ENCODE assay signal across 8 cellular contexts in genomic region chr6:84227044-84227433, GRCh38. TPM values are rescaled to one million over a fixed set of nuclear protein-coding genes. Genes with fewer than 3 reads are reported as not detected.
DNase-seq lines count a peak whose midpoint lies in the region; ATAC-seq and TF ChIP-seq lines count a peak whose summit lies in the region.

No MANE protein-coding gene starts in this region.

- no peaks in the 10 kb centered on the region for H4K20me1 ChIP-seq in Karpas-422 (ENCODE audit: insufficient read depth, low read depth, low read length)

- H3K9me3 ChIP-seq in AG04450 (ENCODE audit: control insufficient read depth, insufficient read depth, low read length) (no peaks in the 10 kb centered on the region), Karpas-422 (ENCODE audit: low read length) (no peaks in the 10 kb centered on the region), colonic mucosa (no peaks in the 10 kb centered on the region), mucosa of descending colon (no peaks in the 10 kb centered on the region)

- TF ChIP-seq CTCF in AG04450 (IDR thresholded peaks at IDR 0.05; ENCODE audit: low read depth, low read length) (no peak), colonic mucosa (IDR thresholded peaks at IDR 0.05) (no peak), mucosa of descending colon (IDR thresholded peaks at IDR 0.05) (no peak)

- peaks cover 20% of the 10 kb centered on the region for H3K79me2 ChIP-seq in Karpas-422 (ENCODE audit: low read length)

- H3K36me3 ChIP-seq in Karpas-422 (ENCODE audit: insufficient read depth, low read length) (no peaks in the 10 kb centered on the region), colonic mucosa (no peaks in the 10 kb centered on the region), mucosa of descending colon (ENCODE audit: low read depth) (no peaks in the 10 kb centered on the region)

- H3K4me3 ChIP-seq in AG04450 (ENCODE audit: low read depth, low read length) = peak overlapping the region; percentile 96
- H3K4me3 ChIP-seq in Karpas-422 (ENCODE audit: low read length) = peak overlapping the region; percentile 91
- H3K4me3 ChIP-seq in colonic mucosa = peak overlapping the region; percentile 56
- H3K4me3 ChIP-seq in mucosa of descending colon = peak overlapping the region; percentile 48

- peak overlapping the region; percentile 83 for H3K9ac ChIP-seq in Karpas-422 (ENCODE audit: low read length)
- peak overlapping the region; percentile 46 to 58 for H3K9ac ChIP-seq in colonic mucosa (ENCODE audit: low read depth in 2 of 2, low read length in 2 of 2)

- peak overlapping the region; percentile 93 for H3K4me2 ChIP-seq in Karpas-422 (ENCODE audit: low read depth, low read length, poor library complexity, severe bottlenecking)

- peaks cover 17% of the 10 kb centered on the region for H3K4me1 ChIP-seq in Karpas-422 (ENCODE audit: low read length)
- no peaks in the 10 kb centered on the region for H3K4me1 ChIP-seq in colonic mucosa
- H3K4me1 ChIP-seq in mucosa of descending colon (ENCODE audit: low read depth) = no peaks in the 10 kb centered on the region

- DNase-seq in AG04450 (ENCODE audit: low read depth, low spot score) = no peak
- DNase-seq in Karpas-422 = peak; percentile 47
- DNase-seq in colonic mucosa = no peak
- DNase-seq in mucosa of descending colon = peak in 1 of 3 donors; percentile 10
- no peak for DNase-seq in hepatic stellate cell (ENCODE audit: low spot score)
- no peak for DNase-seq in NCI-H526 treated with DMSO at 0.1 percent for 48 hours (lab: John Stamatoyannopoulos, UW)
- DNase-seq in LoVo (ENCODE audit: low spot score) = no peak

- H3K27me3 ChIP-seq in AG04450 (ENCODE audit: control insufficient read depth, insufficient read depth, low read length) (no peaks in the 10 kb centered on the region), Karpas-422 (ENCODE audit: low read length) (0 out of 2 replicates have a peak, but pooled peaks cover 2% of the 10 kb centered on the region), colonic mucosa (no peaks in the 10 kb centered on the region)

- peak overlapping the region; percentile 98 for H2AFZ ChIP-seq in Karpas-422 (ENCODE audit: low read length)

- POLR2A ChIA-PET in AG04450 (lab: Yijun Ruan, JAX) = no interaction called here

- CTCF ChIA-PET in AG04450 (lab: Charles Lee) = interaction anchor here (0.9 to 4.2 kb wide), 12 partner anchors 10 to 1096 kb away, joined by 3 to 37 read pairs (median 4); partner anchors contain the start of gene CYB5R4

- ATAC-seq in GM19463 (IDR thresholded peaks at IDR 0.05; ENCODE audit: unreplicated experiment) = peak; percentile 3
- peak; percentile 35 for ATAC-seq in mucosa of descending colon

- intact Hi-C loops in colonic mucosa (cut with DNase I) = loop anchor here (10.0 kb wide), 1 partner anchor 612 kb away; no protein-coding TSS in a partner anchor
- intact Hi-C loops in mucosa of descending colon (cut with DNase I, micrococcal nuclease) = loop anchor here (5.0 to 10.0 kb wide), 2 partner anchors 342 to 345 kb away; no protein-coding TSS in a partner anchor

- H3K9me2 ChIP-seq in Karpas-422 (replicated peaks; ENCODE audit: insufficient read depth, low read length) = no peaks in the 10 kb centered on the region

- H3K27ac ChIP-seq in AG04450 (ENCODE audit: low read depth, low read length) (no peak overlapping the region), Karpas-422 (ENCODE audit: low read length) (no peak overlapping the region), colonic mucosa (no peak overlapping the region)

RNA-seq across cellular contexts. Expression of gene CEP162, which starts 0.4 kb away (rescaled TPM):
- polyA plus RNA-seq in AG04450 (2011; rRNA removed) = 2.4 and 5.3 TPM in 2 replicates
- 1.7 and 3.6 TPM in 2 replicates for polyA minus RNA-seq in AG04450 (2011; rRNA and poly(A)+ RNA removed)
- total RNA-seq in Karpas-422 (2014; rRNA removed; shearing (Covaris generic); ENCODE audit: low replicate concordance) = 3.8 and 7.5 TPM in 2 replicates
- total RNA-seq in colonic mucosa = 1 to 10 TPM; 6.8 to 7.1 TPM
- total RNA-seq in mucosa of descending colon = 10 to 100 TPM in 1 of 3 donors, 1 to 10 TPM in 2; 7.5 to 13.0 (median 9.5) TPM
